8 cellular contexts compared by ENCODE assay signal in the genomic region with DNA sequence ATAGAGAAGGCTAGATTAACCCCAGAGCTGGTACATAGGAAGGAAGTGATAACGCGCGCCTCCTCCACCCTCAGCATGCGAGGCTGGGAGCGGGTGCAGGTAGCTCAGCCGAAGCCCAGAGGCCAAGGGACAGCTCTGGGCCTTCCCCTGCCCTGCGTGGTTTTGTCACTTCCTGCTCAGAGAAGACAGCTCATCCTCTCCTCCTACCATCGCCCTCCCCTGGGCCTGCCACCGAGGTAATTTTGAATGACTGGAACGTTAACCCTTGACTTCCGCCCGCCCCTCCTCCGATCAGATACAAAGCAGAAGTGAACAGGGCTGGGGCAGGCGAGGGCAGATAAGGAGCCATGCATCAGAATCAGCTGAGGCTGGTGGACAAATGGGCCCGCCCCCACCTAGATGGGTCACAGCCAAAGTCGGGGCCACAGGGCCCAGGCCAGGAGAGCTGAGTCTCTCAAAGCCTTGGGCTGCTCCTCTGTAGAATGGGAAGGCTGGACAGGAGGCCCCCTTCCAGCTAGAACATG. TPM values are rescaled to one million over a fixed set of nuclear protein-coding genes. Genes with fewer than 3 reads are reported as not detected.
DNase-seq lines count a peak whose midpoint lies in the region; ATAC-seq and TF ChIP-seq lines count a peak whose summit lies in the region.

No MANE protein-coding gene starts in this region.

- peak; percentile 98 for DNase-seq in OCI-M1 (lab: John Stamatoyannopoulos, UW)
- DNase-seq in activated T-cell treated with anti-CD3 and anti-CD28 coated beads for 48 hours (ENCODE audit: low read depth): peak; percentile 85
- peak; percentile 43 to 45 for DNase-seq in heart right ventricle
- DNase-seq in stimulated activated CD4-positive, alpha-beta T cell treated with anti-CD3 and anti-CD28 coated beads, Interleukin-4, amount 100 ng/mL, for 1 hour: peak; percentile 87
- DNase-seq in putamen (ENCODE audit: low spot score): no peak
- DNase-seq in omental fat pad (ENCODE audit: low spot score): no peak

- intact Hi-C loops in heart right ventricle (cut with DNase I): no loop called here

- peaks cover 13 to 79% (median 72%) of the 10 kb centered on the region in 7 donors for H3K27me3 ChIP-seq in heart right ventricle

- peak overlapping the region in 4 of 10 donors; percentile 38 to 71 (median 40) for H3K4me3 ChIP-seq in heart right ventricle

- WGBS in heart right ventricle, 2 donors: 37 to 39% methylated on average over 16 of the region's 16 CpGs

- H3K4me1 ChIP-seq in heart right ventricle: peaks cover 0 to 76% (median 0%) of the 10 kb centered on the region in 9 donors

- H3K36me3 ChIP-seq in heart right ventricle: peaks cover 0 to 34% (median 0%) of the 10 kb centered on the region in 9 donors

- TF ChIP-seq CTCF in heart right ventricle (IDR thresholded peaks at IDR 0.05) (no peak), omental fat pad (IDR thresholded peaks at IDR 0.05) (no peak)

- H3K27ac ChIP-seq in heart right ventricle: peak overlapping the region in 2 of 10 donors; percentile 70 to 90

- peak; percentile 47 for ATAC-seq in GM18499 (IDR thresholded peaks at IDR 0.05; ENCODE audit: insufficient read depth, unreplicated experiment)
- ATAC-seq in HG02884 (IDR thresholded peaks at IDR 0.05; ENCODE audit: unreplicated experiment): peak; percentile 59
- ATAC-seq in heart right ventricle: peak; percentile 53 to 68 (median 56)
- no peak for ATAC-seq in omental fat pad (ENCODE audit: low FRiP score)

- H3K9me3 ChIP-seq in heart right ventricle: no peaks in the 10 kb centered on the region

RNA-seq across cellular contexts. Expression of gene RAC2, which starts 1.6 kb away (rescaled TPM):
- 10 to 100 TPM in 1 of 10 donors, 1 to 10 TPM in 9; 1.1 to 37.1 (median 3.5) TPM for total RNA-seq in heart right ventricle
- polyA plus RNA-seq in heart right ventricle: 1 to 10 TPM; 1.4 to 5.0 TPM
- 10 to 100 TPM; 11.0 to 51.6 (median 20.0) TPM for total RNA-seq in omental fat pad

RNA-seq across cellular contexts. Expression of gene SSTR3, which starts 30.2 kb away (rescaled TPM):
- not detected for total RNA-seq in heart right ventricle
- not detected for polyA plus RNA-seq in heart right ventricle
- total RNA-seq in omental fat pad: under 1 TPM in 2 of 4 donors, not detected in 2; 0.12 to 0.28 TPM

RNA-seq across cellular contexts. Expression of gene CYTH4, which starts 39.9 kb away (rescaled TPM):
- total RNA-seq in heart right ventricle: 10 to 100 TPM in 1 of 10 donors, 1 to 10 TPM in 9; 1.8 to 29.3 (median 4.8) TPM
- polyA plus RNA-seq in heart right ventricle: 1 to 10 TPM; 2.1 to 4.0 TPM
- total RNA-seq in omental fat pad: 10 to 100 TPM; 17.4 to 83.5 (median 34.4) TPM

RNA-seq across cellular contexts. Expression of gene C1QTNF6, which starts 54.4 kb away (rescaled TPM):
- total RNA-seq in heart right ventricle (1 to 10 TPM in 8 of 10 donors, under 1 TPM in 2; 0.51 to 6.4 (median 1.4) TPM), omental fat pad (1 to 10 TPM; 1.0 to 2.8 (median 1.4) TPM)
- 1 to 10 TPM; 2.9 to 4.1 TPM for polyA plus RNA-seq in heart right ventricle

Comparison
In these comparisons a context has a peak if more than half of its experiments do, and no peak if none do; other contexts are left out.
1. DNase-seq: peak in OCI-M1 (single experiment), activated T-cell treated with anti-CD3 and anti-CD28 coated beads for 48 hours (single experiment), heart right ventricle (2 of 2) and stimulated activated CD4-positive, alpha-beta T cell treated with anti-CD3 and anti-CD28 coated beads, Interleukin-4, amount 100 ng/mL, for 1 hour (single experiment); none in putamen (single experiment) and omental fat pad (single experiment).